19 cellular contexts compared by ENCODE assay signal in genomic region chr9:131701434-131701781, GRCh38. TPM values are rescaled to one million over a fixed set of nuclear protein-coding genes. Genes with fewer than 3 reads are reported as not detected.
A peak's percentile ranks its signal among the peaks of the same experiment; 100 is the strongest.
DNase-seq lines count a peak whose midpoint lies in the region; ATAC-seq, FAIRE-seq and TF ChIP-seq lines count a peak whose summit lies in the region.
"Had no signal": no experiment of that assay in that cellular context is flagged by ENCODE, and none has a peak within 500 bp of the region (broad histone marks: within the 10 kb centered on the region; RNA-seq: fewer than 3 reads in every experiment).

No MANE protein-coding gene starts in this region.

- H2AK5ac ChIP-seq in H1 (ENCODE audit: low read depth, low read length) = no peak overlapping the region

- H3K9ac ChIP-seq in HUES6 (ENCODE audit: low read length) = peak overlapping the region; percentile 34
- no peak overlapping the region for H3K9ac ChIP-seq in H1 (replicated peaks in 1 of 4; ENCODE audit: extremely low read depth in 1 of 4, low read depth in 3 of 4, low read length in 3 of 4)
- H3K9ac ChIP-seq: GM23248 had no signal

- H3K4me1 ChIP-seq in heart right ventricle = peaks cover 18 to 100% (median 86%) of the 10 kb centered on the region in 9 donors
- peaks cover 95% of the 10 kb centered on the region for H3K4me1 ChIP-seq in HUES6 (ENCODE audit: control insufficient read depth, insufficient read depth, low read length)
- H3K4me1 ChIP-seq in H1 (replicated peaks in 1 of 4; ENCODE audit: control insufficient read depth in 3 of 4, insufficient read depth in 4 of 4, low read length in 3 of 4) = peaks cover 6 to 37% (median 27%) of the 10 kb centered on the region in 4 experiments
- H3K4me1 ChIP-seq in spleen = peaks cover 32 to 100% (median 93%) of the 10 kb centered on the region in 6 donors

- H3K4me3 ChIP-seq in heart right ventricle (peak overlapping the region in 1 of 10 donors; percentile 21), HUES6 (ENCODE audit: low read depth, low read length) (peak overlapping the region; percentile 6; the same call in 1 of the 2 replicates), H1 (ENCODE audit: extremely low read depth in 1 of 4, insufficient read depth in 2 of 4, low read depth in 3 of 4, low read length in 4 of 4) (no peak overlapping the region), spleen (no peak overlapping the region)
- H3K4me3 ChIP-seq: A549, GM23248, Peyer's patch had no signal

- no peak overlapping the region for H2AFZ ChIP-seq in H1 (ENCODE audit: low read length)
- H2AFZ ChIP-seq: GM23248 had no signal

- no peak overlapping the region for H2BK15ac ChIP-seq in H1 (ENCODE audit: low read length)

- no peak for ATAC-seq in heart right ventricle
- ATAC-seq in Right ventricle myocardium inferior = no peak
- ATAC-seq in natural killer cell = no peak
- ATAC-seq: A549 had no signal

- H3K18ac ChIP-seq in H1 (ENCODE audit: extremely low read depth, low read length) = no peak overlapping the region

- intact Hi-C loops in heart right ventricle (cut with DNase I) (loop anchor here in 2 of 10 donors (5.0 kb wide), 1 partner anchor 36 kb away; no protein-coding TSS in a partner anchor), Right ventricle myocardium inferior (cut with DNase I) (no loop called here), spleen (cut with DNase I; ENCODE audit: low total_unique reads) (loop anchor here (5.0 kb wide), 1 partner anchor 36 kb away; no protein-coding TSS in a partner anchor), natural killer cell (cut with micrococcal nuclease) (no loop called here)

- H2BK12ac ChIP-seq in H1 (ENCODE audit: low read depth, low read length) = no peak overlapping the region

- H3K4me1 Mint-ChIP-seq in natural killer cell = peaks cover 85 to 89% of the 10 kb centered on the region in 2 donors

- H3K27ac ChIP-seq in heart right ventricle = peak overlapping the region in 9 of 10 donors; percentile 40 to 95 (median 86)
- H3K27ac ChIP-seq in HUES6 (ENCODE audit: low read depth, low read length) = peak overlapping the region; percentile 86
- H3K27ac ChIP-seq in H1 (ENCODE audit: low read depth, low read length) = no peak overlapping the region
- H3K27ac ChIP-seq in spleen = peak overlapping the region in 5 of 8 donors; percentile 59 to 93 (median 82)
- H3K27ac ChIP-seq: A549, GM23248, Peyer's patch had no signal

- no peak for TF ChIP-seq EP300 in H1 (IDR thresholded peaks at IDR 0.05; ENCODE audit: borderline replicate concordance in 1 of 2, low read depth in 2 of 2, low read length in 2 of 2)

- H3K79me1 ChIP-seq in H1 (ENCODE audit: low read depth, low read length) = peaks cover 3% of the 10 kb centered on the region

- TF ChIP-seq CTCF in heart right ventricle (IDR thresholded peaks at IDR 0.05) (no peak), H1 (IDR thresholded peaks at IDR 0.05; ENCODE audit: control extremely low read depth in 1 of 3, insufficient read depth in 1 of 3, low read depth in 1 of 3, low read length in 3 of 3) (no peak), spleen (IDR thresholded peaks at IDR 0.05 in 8 of 11, conservative IDR thresholded peaks at IDR 0.05 in 3 of 11) (no peak), natural killer cell (IDR thresholded peaks at IDR 0.05) (no peak)

- H3K23me2 ChIP-seq in H1 (ENCODE audit: low read depth, low read length) = no peaks in the 10 kb centered on the region

- no peak for TF ChIP-seq RAD21 in H1 (IDR thresholded peaks at IDR 0.05 in 1 of 2, conservative IDR thresholded peaks at IDR 0.05 in 1 of 2; ENCODE audit: low read depth in 2 of 2, low read length in 2 of 2)

- no peaks in the 10 kb centered on the region for H3K9me3 Mint-ChIP-seq in natural killer cell
- H3K9me3 Mint-ChIP-seq: HFFc6 had no signal

- TF ChIP-seq POLR2A in H1 (IDR thresholded peaks at IDR 0.05; ENCODE audit: control extremely low read depth in 1 of 2, low read depth in 2 of 2, low read length in 2 of 2) = no peak
- no peak for TF ChIP-seq POLR2A in spleen (IDR thresholded peaks at IDR 0.05)

- H4K8ac ChIP-seq in H1 (ENCODE audit: extremely low read depth, insufficient read depth, low read length) = no peak overlapping the region

- no peak for DNase-seq in heart right ventricle
- DNase-seq in Right ventricle myocardium inferior (ENCODE audit: missing footprints) = no peak
- no peak for DNase-seq in H1 (ENCODE audit: low read depth in 1 of 2, low spot score in 2 of 2)
- no peak for DNase-seq in spleen
- no peak for DNase-seq in HUDEP-2 (lab: John Stamatoyannopoulos, UW; ENCODE audit: unreplicated experiment in 76 of 76)
- DNase-seq in NCI-H524 (lab: John Stamatoyannopoulos, UW) = no peak
- DNase-seq in natural killer cell = no peak
- DNase-seq: CD4-positive, alpha-beta memory T cell; GM23248; HFFc6; NCI-H1930; NCI-H2171; NCI-H446 treated with DMSO at 0.1 percent for 48 hours; NCI-H82; Peyer's patch; SHP77 treated with DMSO at 0.1 percent for 48 hours had no signal

- no peaks in the 10 kb centered on the region for H3K36me3 Mint-ChIP-seq in natural killer cell

- H3K27me3 ChIP-seq in heart right ventricle = no peaks in the 10 kb centered on the region
- no peaks in the 10 kb centered on the region for H3K27me3 ChIP-seq in HUES6 (ENCODE audit: control insufficient read depth, insufficient read depth, low read length)
- no peaks in the 10 kb centered on the region for H3K27me3 ChIP-seq in H1 (replicated peaks in 1 of 4; ENCODE audit: control insufficient read depth in 3 of 4, extremely low read depth in 1 of 4, insufficient read depth in 3 of 4, low read length in 3 of 4)
- no peaks in the 10 kb centered on the region for H3K27me3 ChIP-seq in spleen (replicated peaks in 1 of 7)
- H3K27me3 ChIP-seq: Peyer's patch had no signal

- H3K27ac Mint-ChIP-seq in natural killer cell = no peak overlapping the region
- H3K27ac Mint-ChIP-seq: HFFc6 had no signal

- no peak overlapping the region for H3K14ac ChIP-seq in H1 (ENCODE audit: insufficient read length)

- no peak overlapping the region for H3K4ac ChIP-seq in H1 (replicated peaks; ENCODE audit: insufficient read length, low read depth, low read length)

- H2BK5ac ChIP-seq in H1 (ENCODE audit: low read depth, low read length) = no peak overlapping the region

- no peaks in the 10 kb centered on the region for H3K9me3 ChIP-seq in heart right ventricle
- no peaks in the 10 kb centered on the region for H3K9me3 ChIP-seq in HUES6 (ENCODE audit: control insufficient read depth, insufficient read depth, low read depth, low read length)
- H3K9me3 ChIP-seq in H1 (ENCODE audit: insufficient read depth in 2 of 2, low read depth in 1 of 2, low read length in 1 of 2) = no peaks in the 10 kb centered on the region
- no peaks in the 10 kb centered on the region for H3K9me3 ChIP-seq in spleen
- H3K9me3 ChIP-seq: A549, Peyer's patch had no signal

- H3K4me3 Mint-ChIP-seq in natural killer cell = no peak overlapping the region
- H3K4me3 Mint-ChIP-seq: CD4-positive, alpha-beta memory T cell; HFFc6 had no signal

- CTCF ChIA-PET in H1 (lab: Charles Lee; ENCODE audit: partially characterized antibody) = interaction anchor here (0.9 to 1.2 kb wide), 3 partner anchors 21 to 110 kb away, joined by 3 to 4 read pairs (median 4); no protein-coding TSS in a partner anchor

- no peak overlapping the region for H2BK120ac ChIP-seq in H1 (replicated peaks; ENCODE audit: low read depth, low read length)

- WGBS in heart right ventricle, 2 donors = 77 to 89% methylated on average over 1 of the region's 1 CpG
- 93% methylated on average over 1 of the region's 1 CpG; no CpG with 5 or more reads in 1 of the 2 experiments for WGBS in H1 (ENCODE audit: extremely low coverage in 1 of 2, insufficient coverage in 1 of 2, insufficient read length in 1 of 2, insufficient replicate concordance in 2 of 2, low coverage in 1 of 2, low lambda C conversion rate in 2 of 2, missing lambda C conversion rate in 1 of 2), 2 experiments
- WGBS in spleen, 5 donors = 90 to 98% (median 98%) methylated on average over 1 of the region's 1 CpG

- H3K56ac ChIP-seq in H1 (replicated peaks; ENCODE audit: insufficient read length, low read depth, low read length) = no peak overlapping the region

- H3K23ac ChIP-seq in H1 (ENCODE audit: insufficient read length) = no peak overlapping the region

- peaks cover 0 to 60% of the 10 kb centered on the region in 2 experiments; a peak in 2 of 4 replicates for H3K79me2 ChIP-seq in H1 (ENCODE audit: control insufficient read depth in 1 of 2, insufficient read depth in 2 of 2, low read length in 2 of 2)

- peaks cover 0 to 4% (median 0%) of the 10 kb centered on the region in 9 donors for H3K36me3 ChIP-seq in heart right ventricle
- no peaks in the 10 kb centered on the region for H3K36me3 ChIP-seq in HUES6 (ENCODE audit: control insufficient read depth, insufficient read depth, low read length)
- H3K36me3 ChIP-seq in H1 (ENCODE audit: control insufficient read depth in 2 of 4, insufficient read depth in 4 of 4, low read length in 3 of 4) = no peaks in the 10 kb centered on the region
- H3K36me3 ChIP-seq in spleen = no peaks in the 10 kb centered on the region
- H3K36me3 ChIP-seq: Peyer's patch had no signal

- H4K20me1 ChIP-seq in H1 (replicated peaks in 1 of 2; ENCODE audit: control insufficient read depth in 1 of 2, insufficient read depth in 2 of 2, low read length in 2 of 2) = peaks cover 0 to 4% of the 10 kb centered on the region in 2 experiments

- H3K4me2 ChIP-seq in H1 (ENCODE audit: insufficient read depth in 1 of 2, low read depth in 2 of 2, low read length in 2 of 2) = 0 out of 4 replicates have a peak overlapping the region, but pooled peaks of 1 of the 2 experiments have one; percentile 23
- H3K4me2 ChIP-seq: A549 had no signal

- H2BK20ac ChIP-seq in H1 (ENCODE audit: low read length) = no peak overlapping the region

- no peak overlapping the region for H4K91ac ChIP-seq in H1 (replicated peaks; ENCODE audit: insufficient read length, low read length)

- H4K5ac ChIP-seq in H1 (ENCODE audit: insufficient read length, low read depth, low read length) = no peak overlapping the region

- POLR2A ChIA-PET in H1 (lab: Charles Lee; ENCODE audit: partially characterized antibody) = interaction anchor here (1.0 kb wide), 1 partner anchor 10 kb away, joined by 3 read pairs; no protein-coding TSS in a partner anchor

- FAIRE-seq in H1 (lab: Jason Lieb, UNC) = no peak
- FAIRE-seq: A549, GM12891 had no signal

- no peaks in the 10 kb centered on the region for H3K27me3 Mint-ChIP-seq in natural killer cell (ENCODE audit: low read depth in 2 of 2)
- H3K27me3 Mint-ChIP-seq: CD4-positive, alpha-beta memory T cell had no signal

RNA-seq across cellular contexts. Expression of gene RAPGEF1, which starts 38.5 kb away (rescaled TPM):
- 100 to 1,000 TPM in 7 of 10 donors, 10 to 100 TPM in 3; 84.0 to 135 (median 120) TPM for total RNA-seq in heart right ventricle
- polyA plus RNA-seq in heart right ventricle = 10 to 100 TPM; 39.6 to 39.9 TPM
- 125 TPM for total RNA-seq in Right ventricle myocardium inferior
- total RNA-seq in H1 (2021; fragmentation: NEBNext Ultra II Directional; extraction: Animal tissue kit (Norgen Biotek cat#: 25700)) = 73.8 and 78.9 TPM in 2 replicates
- 29.7 and 38.2 TPM in 2 replicates for polyA plus RNA-seq in H1 (2011; rRNA removed)
- polyA plus RNA-seq in H1 (2011; cell fraction: cytosol; rRNA removed) = 28.4 TPM
- polyA plus RNA-seq in H1 (2011; cell fraction: nucleus; rRNA removed) = 54.3 TPM
- polyA plus RNA-seq in H1 (2012, experiment 1 of 2) = 39.8 to 47.1 TPM (median 45.5 TPM) in 4 replicates
- polyA plus RNA-seq in H1 (2012, experiment 2 of 2) = 36.6 TPM
- 43.6 TPM for polyA plus RNA-seq in H1 (2013, experiment 1 of 2)
- 46.5 TPM for polyA plus RNA-seq in H1 (2013, experiment 2 of 2)
- 30.4 and 36.4 TPM in 2 replicates for polyA minus RNA-seq in H1 (2011; rRNA and poly(A)+ RNA removed)
- polyA minus RNA-seq in H1 (2011; cell fraction: cytosol; rRNA and poly(A)+ RNA removed) = 22.6 TPM
- 22.7 TPM for polyA minus RNA-seq in H1 (2011; cell fraction: nucleus; rRNA and poly(A)+ RNA removed)
- 100 to 1,000 TPM in 6 of 7 donors, 10 to 100 TPM in 1; 88.1 to 137 (median 118) TPM for total RNA-seq in spleen
- polyA plus RNA-seq in spleen = 10 to 100 TPM; 16.9 to 47.8 (median 19.9) TPM
- 100 to 1,000 TPM; 210 to 224 (median 222) TPM for total RNA-seq in natural killer cell
